14 cellular contexts compared by ENCODE assay signal in genomic region chr10:132450825-132451505, GRCh38. TPM values are rescaled to one million over a fixed set of nuclear protein-coding genes. Genes with fewer than 3 reads are reported as not detected.
A peak's percentile ranks its signal among the peaks of the same experiment; 100 is the strongest.
DNase-seq lines count a peak whose midpoint lies in the region; ATAC-seq and TF ChIP-seq lines count a peak whose summit lies in the region.
"Had no signal": no experiment of that assay in that cellular context is flagged by ENCODE, and none has a peak within 500 bp of the region (broad histone marks: within the 10 kb centered on the region; RNA-seq: fewer than 3 reads in every experiment).

No MANE protein-coding gene starts in this region.

- H3K9me3 ChIP-seq in cardiac muscle cell (ENCODE audit: low read depth), result no peaks in the 10 kb centered on the region
- no peaks in the 10 kb centered on the region for H3K9me3 ChIP-seq in colonic mucosa
- no peaks in the 10 kb centered on the region for H3K9me3 ChIP-seq in mucosa of rectum (ENCODE audit: control insufficient read depth in 2 of 2, low read length in 2 of 2)
- H3K9me3 ChIP-seq: SJCRH30, suprapubic skin had no signal

- 79% methylated on average over 11 of the region's 11 CpGs for WGBS in urinary bladder

- H3K27ac ChIP-seq in cardiac muscle cell (peak overlapping the region; percentile 15), colonic mucosa (peak overlapping the region; percentile 16), mucosa of rectum (ENCODE audit: low read depth in 2 of 2, low read length in 2 of 2) (peak overlapping the region; percentile 31 to 32), urinary bladder (ENCODE audit: low read depth) (peak overlapping the region; percentile 51)
- H3K27ac ChIP-seq: HL-60, SJCRH30, suprapubic skin had no signal

- peaks cover 26% of the 10 kb centered on the region for H3K4me1 ChIP-seq in cardiac muscle cell (ENCODE audit: low read depth)
- H3K4me1 ChIP-seq in colonic mucosa, result peaks cover 39% of the 10 kb centered on the region
- peaks cover 74 to 75% of the 10 kb centered on the region in 2 donors for H3K4me1 ChIP-seq in mucosa of rectum (ENCODE audit: control insufficient read depth in 2 of 2, insufficient read depth in 2 of 2, low read length in 2 of 2)
- H3K4me1 ChIP-seq in urinary bladder (ENCODE audit: insufficient read depth), result no peaks in the 10 kb centered on the region
- H3K4me1 ChIP-seq: SJCRH30 had no signal

- no peak for ATAC-seq in stimulated activated naive CD8-positive, alpha-beta T cell treated with anti-CD3 and anti-CD28 coated beads, Interleukin-15, Interleukin-2, amounts not matched to agents 100 U/mL and 50 U/mL, for 24 hours

- no peaks in the 10 kb centered on the region for H3K27me3 ChIP-seq in cardiac muscle cell
- no peaks in the 10 kb centered on the region for H3K27me3 ChIP-seq in colonic mucosa
- no peaks in the 10 kb centered on the region for H3K27me3 ChIP-seq in mucosa of rectum (ENCODE audit: control insufficient read depth in 2 of 2, insufficient read depth in 2 of 2, low read length in 2 of 2)
- H3K27me3 ChIP-seq: SJCRH30, suprapubic skin had no signal

- DNase-seq in cardiac muscle cell (ENCODE audit: low read depth in 1 of 2, low spot score in 1 of 2), result no peak
- no peak for DNase-seq in cardiac septum (ENCODE audit: low spot score)
- DNase-seq in colonic mucosa, result no peak
- no peak for DNase-seq in middle frontal gyrus (ENCODE audit: extremely low spot score, low spot score)
- no peak for DNase-seq in cortex of kidney (lab: John Stamatoyannopoulos, UW)
- DNase-seq in stimulated activated naive CD8-positive, alpha-beta T cell treated with anti-CD3 and anti-CD28 coated beads, Interleukin-15, Interleukin-2, amounts not matched to agents 100 U/mL and 50 U/mL, for 24 hours, result no peak
- DNase-seq: central memory CD4-positive, alpha-beta T cell; erythroblast; NCI-H2081 treated with DMSO at 0.1 percent for 48 hours; SJCRH30 had no signal

- intact Hi-C loops in cardiac septum (cut with DNase I), result no loop called here
- intact Hi-C loops in colonic mucosa (cut with DNase I), result no loop called here

- TF ChIP-seq CTCF in cardiac muscle cell (IDR thresholded peaks at IDR 0.05; ENCODE audit: low read depth, low read length) (no peak), colonic mucosa (IDR thresholded peaks at IDR 0.05) (no peak)

- H3K9ac ChIP-seq in colonic mucosa (ENCODE audit: low read depth in 2 of 2, low read length in 2 of 2), result peak overlapping the region; percentile 48 to 79
- peak overlapping the region in 1 of 2 donors; percentile 30 for H3K9ac ChIP-seq in mucosa of rectum (ENCODE audit: low read depth in 1 of 2, low read length in 2 of 2)

- H3K4me3 ChIP-seq in cardiac muscle cell (no peak overlapping the region), colonic mucosa (no peak overlapping the region), mucosa of rectum (ENCODE audit: low read length in 2 of 2) (no peak overlapping the region), urinary bladder (ENCODE audit: low read depth, low read length) (no peak overlapping the region)
- H3K4me3 ChIP-seq: SJCRH30, suprapubic skin had no signal

- H3K36me3 ChIP-seq in cardiac muscle cell (no peaks in the 10 kb centered on the region), colonic mucosa (no peaks in the 10 kb centered on the region), mucosa of rectum (ENCODE audit: control insufficient read depth in 2 of 2, insufficient read depth in 2 of 2, low read length in 2 of 2) (no peaks in the 10 kb centered on the region), urinary bladder (ENCODE audit: insufficient read depth) (no peaks in the 10 kb centered on the region)
- H3K36me3 ChIP-seq: SJCRH30, suprapubic skin had no signal

RNA-seq across cellular contexts. Expression of gene PWWP2B, which starts 54.0 kb away (rescaled TPM):
- total RNA-seq in cardiac muscle cell, result 28.3 and 35.7 TPM in 2 replicates
- 11.7 and 11.8 TPM in 2 replicates for polyA plus RNA-seq in cardiac muscle cell
- 14.3 TPM for total RNA-seq in cardiac septum
- 10 to 100 TPM; 33.8 to 61.0 TPM for total RNA-seq in colonic mucosa
- 6.8 TPM for total RNA-seq in urinary bladder
- polyA plus RNA-seq in urinary bladder, result 16.6 TPM
